In genomic region chr22:42383287-42383686, GRCh38 we compare ENCODE assay signal across 17 cellular contexts. TPM values are rescaled to one million over a fixed set of nuclear protein-coding genes. Genes with fewer than 3 reads are reported as not detected.
A peak's percentile ranks its signal among the peaks of the same experiment; 100 is the strongest.
DNase-seq lines count a peak whose midpoint lies in the region; ATAC-seq and TF ChIP-seq lines count a peak whose summit lies in the region.
"Had no signal": no experiment of that assay in that cellular context is flagged by ENCODE, and none has a peak within 500 bp of the region (broad histone marks: within the 10 kb centered on the region; RNA-seq: fewer than 3 reads in every experiment).

No MANE protein-coding gene starts in this region.

- POLR2A ChIA-PET in PC-3 (lab: Charles Lee; ENCODE audit: unreplicated experiment), result no interaction called here

- H3K4me2 ChIP-seq in Karpas-422 (ENCODE audit: low read depth, low read length, poor library complexity, severe bottlenecking) (peak overlapping the region; percentile 70), neuronal stem cell (ENCODE audit: insufficient read depth, low read length, poor library complexity, severe bottlenecking) (no peak overlapping the region), PC-3 (ENCODE audit: low read length) (no peak overlapping the region)
- H3K4me2 ChIP-seq: A549 had no signal

- H3K9me2 ChIP-seq in Karpas-422 (replicated peaks; ENCODE audit: insufficient read depth, low read length), result no peaks in the 10 kb centered on the region
- H3K9me2 ChIP-seq in PC-3 (replicated peaks; ENCODE audit: low read length), result no peaks in the 10 kb centered on the region

- CTCF ChIA-PET in PC-3 (lab: Charles Lee), result no interaction called here

- peak overlapping the region; percentile 60 for H3K14ac ChIP-seq in neuronal stem cell (ENCODE audit: low read length)

- no peaks in the 10 kb centered on the region for H3K79me1 ChIP-seq in neuronal stem cell (ENCODE audit: low read depth, low read length)

- H4K20me1 ChIP-seq in Karpas-422 (ENCODE audit: insufficient read depth, low read depth, low read length), result no peaks in the 10 kb centered on the region
- no peaks in the 10 kb centered on the region for H4K20me1 ChIP-seq in PC-3 (ENCODE audit: low read length)

- H2AK5ac ChIP-seq in neuronal stem cell (ENCODE audit: low read depth, low read length), result peak overlapping the region; percentile 91

- peak; percentile 31 for DNase-seq in Right ventricle myocardium inferior (ENCODE audit: missing footprints)
- no peak for DNase-seq in Right ventricle myocardium superior
- DNase-seq in Karpas-422, result peak; percentile 78
- no peak for DNase-seq in neuronal stem cell (ENCODE audit: low spot score)
- DNase-seq in activated CD4-positive, alpha-beta T cell treated with anti-CD3 and anti-CD28 coated beads for 4 hours, result no peak
- no peak for DNase-seq in PC-3
- DNase-seq: AML-193; Caco-2; Calu3; CD4-positive, alpha-beta T cell; CD8-positive, alpha-beta T cell; DMS79 treated with DMSO at 0.1 percent for 48 hours; GF-D8 had no signal

- intact Hi-C loops in Right ventricle myocardium inferior (cut with DNase I), result no loop called here
- intact Hi-C loops in Right ventricle myocardium superior (cut with DNase I), result no loop called here
- intact Hi-C loops in PC-3 (cut with micrococcal nuclease), result no loop called here

- TF ChIP-seq CTCF in PC-3 (conservative IDR thresholded peaks at IDR 0.05; ENCODE audit: low read depth, low read length), result no peak

- WGBS in neuronal stem cell (ENCODE audit: extremely low coverage in 2 of 2, insufficient read length in 2 of 2, insufficient replicate concordance in 1 of 2), 2 donors, result no CpG with 5 or more reads among the region's 5 CpGs

- H3K18ac ChIP-seq in neuronal stem cell (ENCODE audit: low read length), result peak overlapping the region; percentile 69

- H3F3A ChIP-seq in PC-3 (ENCODE audit: low read length, unreplicated experiment), result no peaks in the 10 kb centered on the region

- H2BK15ac ChIP-seq in neuronal stem cell (ENCODE audit: low read length), result peak overlapping the region; percentile 91

- no peak for ATAC-seq in Right ventricle myocardium inferior
- no peak for ATAC-seq in Right ventricle myocardium superior (ENCODE audit: poor library complexity)
- no peak for ATAC-seq in HG03342 (IDR thresholded peaks at IDR 0.05; ENCODE audit: unreplicated experiment)
- ATAC-seq in PC-3, result no peak
- ATAC-seq: A549; CD8-positive, alpha-beta T cell had no signal

- no peak overlapping the region for H4K91ac ChIP-seq in neuronal stem cell (ENCODE audit: low read depth, low read length, poor library complexity)

- no peak overlapping the region for H3K4ac ChIP-seq in neuronal stem cell (ENCODE audit: low read length)

- no peak overlapping the region for H4K8ac ChIP-seq in neuronal stem cell (ENCODE audit: low read depth, low read length)

- H2BK120ac ChIP-seq in neuronal stem cell (ENCODE audit: low read depth, low read length), result peak overlapping the region; percentile 58

- peak overlapping the region; percentile 62 for H3K9ac ChIP-seq in Karpas-422 (ENCODE audit: low read length)
- H3K9ac ChIP-seq in neuronal stem cell (ENCODE audit: low read depth, low read length, poor library complexity), result peak overlapping the region; percentile 16
- H3K9ac ChIP-seq in PC-3 (ENCODE audit: low read length), result no peak overlapping the region

- H3K4me3 ChIP-seq in Karpas-422 (ENCODE audit: low read length), result peak overlapping the region; percentile 56
- no peak overlapping the region for H3K4me3 ChIP-seq in neuronal stem cell (ENCODE audit: low read length in 2 of 2)
- no peak overlapping the region for H3K4me3 ChIP-seq in PC-3 (ENCODE audit: low read length)
- H3K4me3 ChIP-seq: A549 had no signal

- H3K23ac ChIP-seq in neuronal stem cell (ENCODE audit: low read depth, low read length, poor library complexity), result no peak overlapping the region

- BruUV-seq in PC-3 (replicated peaks; lab: Mats Ljungman, UMichigan), result no TSS peak

- H3K4me1 ChIP-seq in Karpas-422 (ENCODE audit: low read length) (peaks cover 58% of the 10 kb centered on the region), neuronal stem cell (ENCODE audit: control insufficient read depth in 2 of 2, insufficient read depth in 1 of 2, low read depth in 1 of 2, low read length in 2 of 2) (peaks cover 16 to 23% of the 10 kb centered on the region in 2 donors), PC-3 (ENCODE audit: insufficient read depth, low read length) (no peaks in the 10 kb centered on the region)
- H3K4me1 ChIP-seq: A549, Caco-2 had no signal

- H3K36me3 ChIP-seq in Karpas-422 (ENCODE audit: insufficient read depth, low read length) (no peaks in the 10 kb centered on the region), neuronal stem cell (replicated peaks in 1 of 2; ENCODE audit: control insufficient read depth in 2 of 2, insufficient read depth in 2 of 2, low read length in 2 of 2) (no peaks in the 10 kb centered on the region), PC-3 (ENCODE audit: low read depth, low read length) (no peaks in the 10 kb centered on the region)

- H2AFZ ChIP-seq in Karpas-422 (ENCODE audit: low read length), result no peak overlapping the region
- H2AFZ ChIP-seq in neuronal stem cell (ENCODE audit: low read length), result no peak overlapping the region
- H2AFZ ChIP-seq in PC-3 (ENCODE audit: low read length), result no peak overlapping the region

- H2BK5ac ChIP-seq in neuronal stem cell (ENCODE audit: low read length), result no peak overlapping the region

- H3K27ac ChIP-seq in Karpas-422 (ENCODE audit: low read length) (peak overlapping the region; percentile 88), neuronal stem cell (replicated peaks; ENCODE audit: low read length) (no peak overlapping the region), PC-3 (ENCODE audit: low read length) (no peak overlapping the region)
- H3K27ac ChIP-seq: 22Rv1, A549, C4-2B had no signal

- H3K79me2 ChIP-seq in Karpas-422 (ENCODE audit: low read length) (no peaks in the 10 kb centered on the region), PC-3 (ENCODE audit: low read length) (no peaks in the 10 kb centered on the region)

- H3K9me3 ChIP-seq in Karpas-422 (ENCODE audit: low read length) (no peaks in the 10 kb centered on the region), neuronal stem cell (replicated peaks in 1 of 2; ENCODE audit: control insufficient read depth in 2 of 2, insufficient read depth in 1 of 2, low read depth in 1 of 2, low read length in 2 of 2) (peaks cover 0 to 2% of the 10 kb centered on the region in 2 donors), PC-3 (ENCODE audit: low read length) (no peaks in the 10 kb centered on the region)
- H3K9me3 ChIP-seq: A549, Caco-2 had no signal

- H2BK12ac ChIP-seq in neuronal stem cell (ENCODE audit: low read length), result peak overlapping the region; percentile 91

- H3K27me3 ChIP-seq in Karpas-422 (ENCODE audit: low read length) (no peaks in the 10 kb centered on the region; the same call in 1 of the 2 replicates), neuronal stem cell (ENCODE audit: control insufficient read depth in 3 of 3, insufficient read depth in 3 of 3, low read depth in 1 of 3, low read length in 3 of 3) (peaks cover 0 to 69% (median 0%) of the 10 kb centered on the region in 3 experiments), PC-3 (ENCODE audit: low read length) (no peaks in the 10 kb centered on the region)

RNA-seq across cellular contexts. Expression of gene NFAM1, which starts 48.9 kb away (rescaled TPM):
- total RNA-seq in Right ventricle myocardium inferior (2.9 TPM), Right ventricle myocardium superior (1.9 TPM), PC-3 (2014; rRNA removed) (0.11 TPM in 1 of 2 replicates, not detected in the other)
- not detected in 2 replicates for total RNA-seq in Karpas-422 (2014; rRNA removed; shearing (Covaris generic); ENCODE audit: low replicate concordance)
- polyA plus RNA-seq in neuronal stem cell (2013, experiment 1 of 2), result 0.13 TPM
- 0.14 TPM for polyA plus RNA-seq in neuronal stem cell (2013, experiment 2 of 2)
- total RNA-seq: Caco-2; CD8-positive, alpha-beta T cell had no signal
- polyA plus RNA-seq: A549 had no signal

Comparison
In these comparisons a context has a peak if more than half of its experiments do, and no peak if none do; other contexts are left out.
1. DNase-seq: peak in Right ventricle myocardium inferior (single experiment) and Karpas-422 (single experiment); none in Right ventricle myocardium superior (single experiment), neuronal stem cell (single experiment), activated CD4-positive, alpha-beta T cell treated with anti-CD3 and anti-CD28 coated beads for 4 hours (0 of 2) and PC-3 (single experiment).